ENCODE assay signal across 29 cellular contexts in genomic region chr3:18185624-18186023, GRCh38.
"Had no signal": no experiment of that assay in that cellular context is flagged by ENCODE, and none has a peak within 500 bp of the region (broad histone marks: within the 10 kb centered on the region; RNA-seq: fewer than 3 reads in every experiment).

No MANE protein-coding gene starts in this region.

- H3K36me3 ChIP-seq: brain microvascular endothelial cell, esophagus muscularis mucosa, gastroesophageal sphincter, heart right ventricle, WERI-Rb-1 had no signal

- H3K4me3 ChIP-seq: esophagus muscularis mucosa, gastroesophageal sphincter, heart right ventricle had no signal

- H3K4me1 ChIP-seq: esophagus muscularis mucosa, gastroesophageal sphincter, heart right ventricle had no signal

- DNase-seq: activated B cell treated with CpG ODN at 0.5 μM for 24 hours; activated CD4-positive, alpha-beta memory T cell treated with anti-CD3 and anti-CD28 coated beads for 36 hours; activated CD4-positive, alpha-beta T cell treated with anti-CD3 and anti-CD28 coated beads for 48 hours; activated CD4-positive, alpha-beta T cell treated with anti-CD3 and anti-CD28 coated beads, Interleukin-2, amount 50 U/mL, for 1 hour; activated CD8-positive, alpha-beta memory T cell treated with anti-CD3 and anti-CD28 coated beads, Interleukin-2, amount 50 U/mL, for 48 hours; activated CD8-positive, alpha-beta T cell treated with anti-CD3 and anti-CD28 coated beads, Interleukin-2, amount 10 ng/mL, durations not matched to agents 7 days and 5 days; activated gamma-delta T cell; activated naive CD4-positive, alpha-beta T cell; activated naive CD4-positive, alpha-beta T cell treated with anti-CD3 and anti-CD28 coated beads, Interleukin-2, amount 10 ng/mL, durations not matched to agents 7 days and 5 days; activated naive CD8-positive, alpha-beta T cell treated with anti-CD3 and anti-CD28 coated beads, Interleukin-2, amount 10 ng/mL, durations not matched to agents 7 days and 5 days; activated T-cell treated with anti-CD3 and anti-CD28 coated beads for 4 hours; activated T-cell treated with anti-CD3 and anti-CD28 coated beads, Interleukin-2, amount 50 U/mL, for 24 hours; activated T-cell treated with anti-CD3 and anti-CD28 coated beads, Interleukin-2, amount 50 U/mL, for 72 hours; brain microvascular endothelial cell; cortex of kidney; dermis blood vessel endothelial cell; effector CD4-positive, alpha-beta T cell; effector memory CD8-positive, alpha-beta T cell; erythroblast; foreskin melanocyte; heart right ventricle; T-helper 1 cell; T-helper 17 cell; T1000; WERI-Rb-1 had no signal

- ATAC-seq: activated CD4-positive, CD25-positive, alpha-beta regulatory T cell treated with anti-CD3 and anti-CD28 coated beads, Interleukin-2, amount 50 U/mL, for 24 hours; activated CD8-positive, alpha-beta T cell treated with anti-CD3 and anti-CD28 coated beads, Interleukin-2, amount 10 ng/mL, durations not matched to agents 7 days and 5 days; activated naive CD4-positive, alpha-beta T cell treated with anti-CD3 and anti-CD28 coated beads, Interleukin-2, amount 50 U/mL, for 72 hours; activated T-cell treated with anti-CD3 and anti-CD28 coated beads, Interleukin-2, amount 50 U/mL, for 72 hours; effector memory CD8-positive, alpha-beta T cell; gastroesophageal sphincter; heart right ventricle; T-helper 17 cell had no signal

- H3K27ac ChIP-seq: brain microvascular endothelial cell, esophagus muscularis mucosa, gastroesophageal sphincter, heart right ventricle, WERI-Rb-1 had no signal

- H3K27me3 ChIP-seq: brain microvascular endothelial cell, esophagus muscularis mucosa, gastroesophageal sphincter, heart right ventricle had no signal

- H3K9me3 ChIP-seq: esophagus muscularis mucosa, gastroesophageal sphincter, heart right ventricle had no signal
